In the genomic region with DNA sequence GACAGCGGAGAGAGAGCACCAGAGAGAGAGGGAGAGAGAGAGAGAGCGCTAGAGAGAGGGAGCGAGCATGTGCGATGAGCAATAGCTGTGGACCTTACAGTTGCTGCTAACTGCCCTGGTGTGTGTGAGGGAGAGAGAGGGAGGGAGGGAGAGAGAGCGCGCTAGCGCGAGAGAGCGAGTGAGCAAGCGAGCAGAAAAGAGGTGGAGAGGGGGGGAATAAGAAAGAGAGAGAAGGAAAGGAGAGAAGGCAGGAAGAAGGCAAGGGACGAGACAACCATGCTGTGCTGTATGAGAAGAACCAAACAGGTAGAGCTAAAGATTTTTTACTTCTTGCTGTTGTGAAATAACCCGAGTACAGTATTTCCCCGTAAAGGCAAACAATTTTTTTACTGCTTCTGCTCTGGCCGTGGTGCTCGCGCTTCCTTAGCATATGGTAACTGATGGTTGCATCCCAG, we compare ENCODE assay signal across 8 cellular contexts. TPM values are rescaled to one million over a fixed set of nuclear protein-coding genes. Genes with fewer than 3 reads are reported as not detected.
DNase-seq lines count a peak whose midpoint lies in the region; ATAC-seq, FAIRE-seq and TF ChIP-seq lines count a peak whose summit lies in the region.

TSS of gene GAP43 (plus strand) at position 97 of the 455 bp plus-strand sequence. CDS start at position 277, 180 bp downstream.

- peaks cover 24% of the 10 kb centered on the region for H3K27me3 ChIP-seq in AG04450 (ENCODE audit: control insufficient read depth, insufficient read depth, low read length)
- H3K27me3 ChIP-seq in osteoblast (ENCODE audit: insufficient read depth, low read length), result peaks cover 30% of the 10 kb centered on the region

- POLR2A ChIA-PET in AG04450 (lab: Yijun Ruan, JAX), result no interaction called here

- H3K4me3 ChIP-seq in AG04450 (ENCODE audit: low read depth, low read length) (peak within 1 kb of the TSS; percentile 61), WI38 (ENCODE audit: low read depth, low read length) (peak within 1 kb of the TSS; percentile 38), osteoblast (ENCODE audit: insufficient read depth, low read length) (peak within 1 kb of the TSS; percentile 66)

- no peaks in the 10 kb centered on the region for H3K79me2 ChIP-seq in osteoblast (ENCODE audit: insufficient read depth, low read length)

- ATAC-seq in Right ventricle myocardium superior (ENCODE audit: poor library complexity), result peak; percentile 91
- no peak for ATAC-seq in GM18907 (IDR thresholded peaks at IDR 0.05; ENCODE audit: unreplicated experiment)

- H3K27ac ChIP-seq in AG04450 (ENCODE audit: low read depth, low read length), result no peak within 1 kb of the TSS
- H3K27ac ChIP-seq in osteoblast (ENCODE audit: low read depth, low read length), result no peak within 1 kb of the TSS

- no peaks in the 10 kb centered on the region for H3K9me3 ChIP-seq in AG04450 (ENCODE audit: control insufficient read depth, insufficient read depth, low read length)
- H3K9me3 ChIP-seq in osteoblast (ENCODE audit: low read depth, low read length), result no peaks in the 10 kb centered on the region

- peak; percentile 57 for DNase-seq in AG04450 (ENCODE audit: low read depth, low spot score)
- DNase-seq in HTR-8/SVneo (ENCODE audit: insufficient read length, low spot score), result peak; percentile 10
- peak; percentile 56 for DNase-seq in Right ventricle myocardium superior
- peak; percentile 39 for DNase-seq in osteoblast (ENCODE audit: insufficient read length, low spot score, missing footprints)
- no peak for DNase-seq in GM19238 (ENCODE audit: insufficient read length, low spot score)
- DNase-seq in activated CD4-positive, CD25-positive, alpha-beta regulatory T cell (lab: John Stamatoyannopoulos, UW), result no peak

- no peak for FAIRE-seq in HTR-8/SVneo (lab: Jason Lieb, UNC)

- H4K20me1 ChIP-seq in osteoblast (ENCODE audit: insufficient read depth, low read length), result no peaks in the 10 kb centered on the region

- peak within 1 kb of the TSS; percentile 96 for H2AFZ ChIP-seq in osteoblast (ENCODE audit: low read length)

- peak within 1 kb of the TSS; percentile 99 for H3K4me2 ChIP-seq in osteoblast (ENCODE audit: insufficient read depth, low read length)

- H3K4me1 ChIP-seq in osteoblast (ENCODE audit: insufficient read depth, low read length), result peaks cover 8% of the 10 kb centered on the region

- H3K36me3 ChIP-seq in osteoblast (ENCODE audit: insufficient read depth, low read length), result no peaks in the 10 kb centered on the region

- CTCF ChIA-PET in AG04450 (lab: Charles Lee), result interaction anchor here (1.5 to 1.7 kb wide), 2 partner anchors 34 to 406 kb away, joined by 5 to 9 read pairs; no protein-coding TSS in a partner anchor

- intact Hi-C loops in Right ventricle myocardium superior (cut with DNase I), result no loop called here

- TF ChIP-seq CTCF in AG04450 (IDR thresholded peaks at IDR 0.05; ENCODE audit: low read depth, low read length), result no peak
- TF ChIP-seq CTCF in WI38 (IDR thresholded peaks at IDR 0.05; ENCODE audit: low read depth, low read length), result no peak
- TF ChIP-seq CTCF in osteoblast (IDR thresholded peaks at IDR 0.05; ENCODE audit: extremely low read depth, low read depth, low read length), result no peak

RNA-seq across cellular contexts. Expression of gene GAP43, which starts in this region (rescaled TPM):
- 1.2 and 1.3 TPM in 2 replicates for polyA plus RNA-seq in AG04450 (2011; rRNA removed)
- 0.22 and 0.83 TPM in 2 replicates for polyA minus RNA-seq in AG04450 (2011; rRNA and poly(A)+ RNA removed)
- total RNA-seq in Right ventricle myocardium superior (0.38 TPM), osteoblast (2.1 and 3.6 TPM in 2 replicates)

Comparison
In these comparisons a context has a peak if more than half of its experiments do, and no peak if none do; other contexts are left out.
1. Peak in DNase-seq and ATAC-seq in Right ventricle myocardium superior; RNA of the gene not detected or under 1 TPM.
2. DNase-seq: peak in AG04450 (single experiment), HTR-8/SVneo (single experiment) and osteoblast (single experiment); none in GM19238 (single experiment) and activated CD4-positive, CD25-positive, alpha-beta regulatory T cell (0 of 4).
3. Peak in every context shown above with its lines, with median percentiles within 50 percentile points of each other: H3K4me3 ChIP-seq.